In genomic region chr6:1200706-1201105, GRCh38 we compare ENCODE assay signal across 22 cellular contexts.
DNase-seq lines count a peak whose midpoint lies in the region; ATAC-seq and TF ChIP-seq lines count a peak whose summit lies in the region.
"Had no signal": no experiment of that assay in that cellular context is flagged by ENCODE, and none has a peak within 500 bp of the region (broad histone marks: within the 10 kb centered on the region; RNA-seq: fewer than 3 reads in every experiment).

No MANE protein-coding gene starts in this region.

- no peak overlapping the region for H3K23ac ChIP-seq in mesendoderm (ENCODE audit: low read length)

- H3K18ac ChIP-seq in mesendoderm (ENCODE audit: low read length) = no peak overlapping the region

- H3K56ac ChIP-seq in mesendoderm (ENCODE audit: low read length) = no peak overlapping the region

- H3K4ac ChIP-seq in mesendoderm (ENCODE audit: low read depth, low read length) = no peak overlapping the region

- no peak for TF ChIP-seq CTCF in AG09309 (IDR thresholded peaks at IDR 0.05; ENCODE audit: control insufficient read depth, insufficient read depth, low read depth, low read length, missing control alignments)
- TF ChIP-seq CTCF in HFF-Myc (IDR thresholded peaks at IDR 0.05; ENCODE audit: low read depth, low read length, missing control alignments) = no peak
- no peak for TF ChIP-seq CTCF in GM10248 (IDR thresholded peaks at IDR 0.05; ENCODE audit: control extremely low read depth, extremely low read depth, low read depth, missing control alignments)

- H3K36me3 ChIP-seq in mesendoderm (ENCODE audit: control insufficient read depth, insufficient read depth, low read length) = no peaks in the 10 kb centered on the region
- H3K36me3 ChIP-seq: cardiac muscle cell, vagina had no signal

- H3K27ac ChIP-seq in mesendoderm (ENCODE audit: low read depth, low read length) = no peak overlapping the region
- H3K27ac ChIP-seq: cardiac muscle cell, vagina had no signal

- DNase-seq in AG09309 (ENCODE audit: low read depth) (peak; percentile 95), HFF-Myc (ENCODE audit: extremely low read depth, low read depth) (peak; percentile 97), astrocyte of the hippocampus (ENCODE audit: low read depth, low spot score) (peak; percentile 46), mesendoderm (peak; percentile 18), NCI-H748 treated with DMSO at 0.1 percent for 48 hours (lab: John Stamatoyannopoulos, UW) (no peak), NAMALWA (ENCODE audit: low spot score) (no peak), GM10248 (ENCODE audit: extremely low spot score) (no peak)
- DNase-seq: activated CD8-positive, alpha-beta T cell treated with anti-CD3 and anti-CD28 coated beads for 36 hours; activated T-cell treated with anti-CD3 and anti-CD28 coated beads, Interleukin-2, amount 50 U/mL, for 72 hours; left cardiac atrium; NCI-H1694; NCI-H446; stimulated activated CD4-positive, alpha-beta T cell treated with anti-CD3 and anti-CD28 coated beads, Interleukin-4, amount 100 ng/mL, for 1 hour; substantia nigra had no signal

- no CpG with 5 or more reads among the region's 11 CpGs for WGBS in mesendoderm (ENCODE audit: extremely low coverage, insufficient coverage, low lambda C conversion rate)

- no peak overlapping the region for H4K5ac ChIP-seq in mesendoderm (ENCODE audit: low read length)

- H3K4me2 ChIP-seq in mesendoderm (ENCODE audit: low read length) = no peak overlapping the region
- H3K4me2 ChIP-seq: GM23338 had no signal

- no peak overlapping the region for H4K8ac ChIP-seq in mesendoderm (ENCODE audit: low read depth, low read length)

- H2BK5ac ChIP-seq in mesendoderm (ENCODE audit: low read length) = no peak overlapping the region

- H2BK120ac ChIP-seq in mesendoderm (ENCODE audit: low read depth, low read length) = no peak overlapping the region

- peaks cover 4% of the 10 kb centered on the region for H3K4me1 ChIP-seq in mesendoderm (ENCODE audit: control insufficient read depth, low read depth, low read length)
- H3K4me1 ChIP-seq: vagina had no signal

- no peaks in the 10 kb centered on the region for H3K79me1 ChIP-seq in mesendoderm (ENCODE audit: low read length)

- no peak overlapping the region for H2BK15ac ChIP-seq in mesendoderm (replicated peaks; ENCODE audit: low read depth)

- POLR2A ChIA-PET in GM10248 (lab: Yijun Ruan, JAX) = no interaction called here

- H3K4me3 ChIP-seq in AG09309 (ENCODE audit: control insufficient read depth, low read depth, low read length) (no peak overlapping the region), HFF-Myc (replicated peaks; ENCODE audit: low read depth, low read length) (0 out of 2 replicates have a peak overlapping the region, but pooled peaks have one; percentile 0), mesendoderm (ENCODE audit: low read length) (no peak overlapping the region)
- H3K4me3 ChIP-seq: cardiac muscle cell, GM12878, GM23338, vagina had no signal

- no peaks in the 10 kb centered on the region for H3K27me3 ChIP-seq in mesendoderm (ENCODE audit: insufficient read depth, low read length, poor library complexity)
- H3K27me3 ChIP-seq: cardiac muscle cell, vagina had no signal

- H2AK5ac ChIP-seq in mesendoderm (ENCODE audit: low read length) = no peak overlapping the region

- CTCF ChIA-PET in GM10248 (lab: Yijun Ruan, JAX) = interaction anchor here (1.0 to 1.4 kb wide), 3 partner anchors 14 to 479 kb away, joined by 3 to 10 read pairs (median 3); no protein-coding TSS in a partner anchor

- no peak overlapping the region for H3K9ac ChIP-seq in mesendoderm (ENCODE audit: low read length)

- ATAC-seq in GM21717 (IDR thresholded peaks at IDR 0.05; ENCODE audit: unreplicated experiment) = no peak
- ATAC-seq: activated CD8-positive, alpha-beta T cell treated with anti-CD3 and anti-CD28 coated beads for 36 hours; activated T-cell treated with anti-CD3 and anti-CD28 coated beads, Interleukin-2, amount 50 U/mL, for 72 hours; GM12878; GM23338; left cardiac atrium; Right ventricle myocardium inferior; sciatic nerve; WTC11 had no signal

- H3K79me2 ChIP-seq in mesendoderm (ENCODE audit: control insufficient read depth, insufficient read depth, low read length) = no peaks in the 10 kb centered on the region

Comparison
In these comparisons a context has a peak if more than half of its experiments do, and no peak if none do; other contexts are left out.
1. DNase-seq: peak in AG09309 (single experiment), HFF-Myc (single experiment), astrocyte of the hippocampus (single experiment) and mesendoderm (single experiment); none in NCI-H748 treated with DMSO at 0.1 percent for 48 hours (single experiment), NAMALWA (single experiment) and GM10248 (single experiment).